ENCODE assay signal across 23 cellular contexts in the genomic region with DNA sequence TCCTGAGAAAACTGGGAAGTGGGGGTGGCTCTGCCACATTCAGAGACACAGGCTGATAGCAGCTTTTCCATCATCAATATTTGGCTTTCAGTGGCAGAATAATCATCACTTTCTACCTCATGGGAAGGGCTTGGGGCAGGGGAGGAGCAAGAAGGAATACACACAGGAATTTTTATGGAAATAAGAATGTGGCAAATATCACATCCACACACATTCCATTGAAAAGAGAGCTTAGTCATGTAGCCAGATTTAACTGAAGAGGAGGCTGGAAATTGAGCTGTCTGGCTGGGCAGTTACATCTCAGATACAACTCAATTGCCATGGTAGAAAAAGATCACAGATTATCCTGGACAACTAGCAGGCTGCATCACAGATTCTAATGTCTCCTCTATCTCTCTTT.
DNase-seq lines count a peak whose midpoint lies in the region; ATAC-seq and TF ChIP-seq lines count a peak whose summit lies in the region.
"Had no signal": no experiment of that assay in that cellular context is flagged by ENCODE, and none has a peak within 500 bp of the region (broad histone marks: within the 10 kb centered on the region; RNA-seq: fewer than 3 reads in every experiment).

No MANE protein-coding gene starts in this region.

- H3K9ac ChIP-seq in PC-3 (ENCODE audit: low read length) (no peak overlapping the region), skeletal muscle satellite cell (ENCODE audit: low read depth, low read length) (peak overlapping the region; percentile 27)

- no peaks in the 10 kb centered on the region for H3F3A ChIP-seq in PC-3 (ENCODE audit: low read length, unreplicated experiment)

- H3K4me1 ChIP-seq in PC-3 (ENCODE audit: insufficient read depth, low read length), result no peaks in the 10 kb centered on the region
- no peaks in the 10 kb centered on the region for H3K4me1 ChIP-seq in foreskin keratinocyte
- H3K4me1 ChIP-seq in skeletal muscle satellite cell (ENCODE audit: control insufficient read depth, insufficient read depth, low read length), result peaks cover 14% of the 10 kb centered on the region
- H3K4me1 ChIP-seq: body of pancreas, uterus had no signal

- POLR2A ChIA-PET in PC-3 (lab: Charles Lee; ENCODE audit: unreplicated experiment), result no interaction called here

- H3K9me3 Mint-ChIP-seq in stimulated activated effector memory CD8-positive, alpha-beta T cell treated with anti-CD3 and anti-CD28 coated beads, Interleukin-12 subunit alpha, Interleukin-12 subunit beta, amount 100 ng/mL, for 72 hours, result peaks cover 29% of the 10 kb centered on the region
- peaks cover 14% of the 10 kb centered on the region for H3K9me3 Mint-ChIP-seq in activated T-cell treated with anti-CD3 and anti-CD28 coated beads, Interleukin-2, amount 50 U/mL, for 24 hours

- no peaks in the 10 kb centered on the region for H3K9me2 ChIP-seq in PC-3 (replicated peaks; ENCODE audit: low read length)

- H3K79me2 ChIP-seq in PC-3 (ENCODE audit: low read length), result no peaks in the 10 kb centered on the region

- no peak overlapping the region for H3K4me3 Mint-ChIP-seq in stimulated activated effector memory CD8-positive, alpha-beta T cell treated with anti-CD3 and anti-CD28 coated beads, Interleukin-12 subunit alpha, Interleukin-12 subunit beta, amount 100 ng/mL, for 72 hours
- no peak overlapping the region for H3K4me3 Mint-ChIP-seq in activated T-cell treated with anti-CD3 and anti-CD28 coated beads, Interleukin-2, amount 50 U/mL, for 24 hours
- H3K4me3 Mint-ChIP-seq: activated CD4-positive, alpha-beta memory T cell treated with anti-CD3 and anti-CD28 coated beads for 36 hours; activated naive CD4-positive, alpha-beta T cell treated with anti-CD3 and anti-CD28 coated beads, Interleukin-2, amount 10 ng/mL, durations not matched to agents 7 days and 5 days; B cell had no signal

- TF ChIP-seq CTCF in PC-3 (conservative IDR thresholded peaks at IDR 0.05; ENCODE audit: low read depth, low read length) (no peak), foreskin keratinocyte (conservative IDR thresholded peaks at IDR 0.05) (no peak)

- H3K36me3 Mint-ChIP-seq in stimulated activated effector memory CD8-positive, alpha-beta T cell treated with anti-CD3 and anti-CD28 coated beads, Interleukin-12 subunit alpha, Interleukin-12 subunit beta, amount 100 ng/mL, for 72 hours, result no peaks in the 10 kb centered on the region
- no peaks in the 10 kb centered on the region for H3K36me3 Mint-ChIP-seq in activated T-cell treated with anti-CD3 and anti-CD28 coated beads, Interleukin-2, amount 50 U/mL, for 24 hours (ENCODE audit: low read depth)
- H3K36me3 Mint-ChIP-seq: activated CD4-positive, alpha-beta memory T cell treated with anti-CD3 and anti-CD28 coated beads for 36 hours; activated naive CD4-positive, alpha-beta T cell treated with anti-CD3 and anti-CD28 coated beads, Interleukin-2, amount 10 ng/mL, durations not matched to agents 7 days and 5 days had no signal

- no peak overlapping the region for H3K4me3 ChIP-seq in PC-3 (ENCODE audit: low read length)
- H3K4me3 ChIP-seq in skeletal muscle satellite cell (ENCODE audit: low read length), result no peak overlapping the region
- H3K4me3 ChIP-seq: body of pancreas, K562, uterus had no signal

- no peaks in the 10 kb centered on the region for H3K36me3 ChIP-seq in PC-3 (ENCODE audit: low read depth, low read length)
- no peaks in the 10 kb centered on the region for H3K36me3 ChIP-seq in skeletal muscle satellite cell (ENCODE audit: insufficient read depth, low read length)
- H3K36me3 ChIP-seq: uterus had no signal

- no peaks in the 10 kb centered on the region for H3K27me3 Mint-ChIP-seq in activated T-cell treated with anti-CD3 and anti-CD28 coated beads, Interleukin-2, amount 50 U/mL, for 24 hours
- H3K27me3 Mint-ChIP-seq: activated CD4-positive, alpha-beta memory T cell treated with anti-CD3 and anti-CD28 coated beads for 36 hours; activated naive CD4-positive, alpha-beta T cell treated with anti-CD3 and anti-CD28 coated beads, Interleukin-2, amount 10 ng/mL, durations not matched to agents 7 days and 5 days; B cell had no signal

- DNase-seq in GM04503 (ENCODE audit: low read depth), result peak; percentile 16
- DNase-seq in PC-3, result peak; percentile 47
- peak; percentile 16 to 43 for DNase-seq in foreskin keratinocyte
- no peak for DNase-seq in stimulated activated effector memory CD8-positive, alpha-beta T cell treated with anti-CD3 and anti-CD28 coated beads, Interleukin-12 subunit alpha, Interleukin-12 subunit beta, amount 100 ng/mL, for 72 hours (ENCODE audit: low spot score in 2 of 2)
- DNase-seq in activated T-cell treated with anti-CD3 and anti-CD28 coated beads, Interleukin-2, amount 50 U/mL, for 24 hours, result no peak
- no peak for DNase-seq in midbrain (lab: John Stamatoyannopoulos, UW)
- DNase-seq: activated CD4-positive, alpha-beta memory T cell treated with anti-CD3 and anti-CD28 coated beads for 36 hours; activated naive CD4-positive, alpha-beta T cell treated with anti-CD3 and anti-CD28 coated beads, Interleukin-2, amount 10 ng/mL, durations not matched to agents 7 days and 5 days; activated T-cell treated with anti-CD3 and anti-CD28 coated beads, Interleukin-2, amount 50 U/mL, for 1 hour; body of pancreas; Calu3; cortex of kidney; foreskin melanocyte; NCI-H2081; NCI-H524; nucleus accumbens; SHP77; stimulated activated CD4-positive, alpha-beta T cell treated with anti-CD3 and anti-CD28 coated beads, Interleukin-4, amount 100 ng/mL, for 24 hours; uterus had no signal

- BruUV-seq in PC-3 (replicated peaks; lab: Mats Ljungman, UMichigan), result no TSS peak

- H3K9me3 ChIP-seq in PC-3 (ENCODE audit: low read length) (no peaks in the 10 kb centered on the region), skeletal muscle satellite cell (replicated peaks; ENCODE audit: low read length) (no peaks in the 10 kb centered on the region)
- H3K9me3 ChIP-seq: body of pancreas, uterus had no signal

- H3K4me2 ChIP-seq in PC-3 (ENCODE audit: low read length), result no peak overlapping the region
- H3K4me2 ChIP-seq in skeletal muscle satellite cell (ENCODE audit: low read length), result peak overlapping the region; percentile 8

- no peak overlapping the region for H3K27ac ChIP-seq in PC-3 (ENCODE audit: low read length)
- no peak overlapping the region for H3K27ac ChIP-seq in foreskin keratinocyte
- H3K27ac ChIP-seq: body of pancreas, uterus had no signal

- H3K27me3 ChIP-seq in PC-3 (ENCODE audit: low read length) (no peaks in the 10 kb centered on the region), foreskin keratinocyte (no peaks in the 10 kb centered on the region), skeletal muscle satellite cell (ENCODE audit: control insufficient read depth, insufficient read depth, low read length) (no peaks in the 10 kb centered on the region)
- H3K27me3 ChIP-seq: body of pancreas, uterus had no signal

- H3K4me1 Mint-ChIP-seq in stimulated activated effector memory CD8-positive, alpha-beta T cell treated with anti-CD3 and anti-CD28 coated beads, Interleukin-12 subunit alpha, Interleukin-12 subunit beta, amount 100 ng/mL, for 72 hours, result no peaks in the 10 kb centered on the region
- no peaks in the 10 kb centered on the region for H3K4me1 Mint-ChIP-seq in activated T-cell treated with anti-CD3 and anti-CD28 coated beads, Interleukin-2, amount 50 U/mL, for 24 hours (ENCODE audit: low read depth)
- H3K4me1 Mint-ChIP-seq: activated naive CD4-positive, alpha-beta T cell treated with anti-CD3 and anti-CD28 coated beads, Interleukin-2, amount 10 ng/mL, durations not matched to agents 7 days and 5 days; B cell had no signal

- intact Hi-C loops in PC-3 (cut with micrococcal nuclease), result no loop called here

- H2AFZ ChIP-seq in PC-3 (ENCODE audit: low read length), result no peak overlapping the region

- no peak overlapping the region for H3K27ac Mint-ChIP-seq in stimulated activated effector memory CD8-positive, alpha-beta T cell treated with anti-CD3 and anti-CD28 coated beads, Interleukin-12 subunit alpha, Interleukin-12 subunit beta, amount 100 ng/mL, for 72 hours
- no peak overlapping the region for H3K27ac Mint-ChIP-seq in activated T-cell treated with anti-CD3 and anti-CD28 coated beads, Interleukin-2, amount 50 U/mL, for 24 hours
- H3K27ac Mint-ChIP-seq: activated CD4-positive, alpha-beta memory T cell treated with anti-CD3 and anti-CD28 coated beads for 36 hours; activated naive CD4-positive, alpha-beta T cell treated with anti-CD3 and anti-CD28 coated beads, Interleukin-2, amount 10 ng/mL, durations not matched to agents 7 days and 5 days; B cell had no signal

- CTCF ChIA-PET in PC-3 (lab: Charles Lee), result interaction anchor here (0.6 kb wide), 1 partner anchor 11 kb away, joined by 3 read pairs; no protein-coding TSS in a partner anchor

- no peaks in the 10 kb centered on the region for H4K20me1 ChIP-seq in PC-3 (ENCODE audit: low read length)

- ATAC-seq in PC-3 (peak; percentile 63), foreskin keratinocyte (no peak), HG03432 (IDR thresholded peaks at IDR 0.05; ENCODE audit: unreplicated experiment) (no peak)
- no peak for ATAC-seq in stimulated activated effector memory CD8-positive, alpha-beta T cell treated with anti-CD3 and anti-CD28 coated beads, Interleukin-12 subunit alpha, Interleukin-12 subunit beta, amount 100 ng/mL, for 72 hours
- ATAC-seq: body of pancreas, K562 had no signal

Comparison
In these comparisons a context has a peak if more than half of its experiments do, and no peak if none do; other contexts are left out.
1. DNase-seq: peak in GM04503 (single experiment), PC-3 (single experiment) and foreskin keratinocyte (2 of 2); none in stimulated activated effector memory CD8-positive, alpha-beta T cell treated with anti-CD3 and anti-CD28 coated beads, Interleukin-12 subunit alpha, Interleukin-12 subunit beta, amount 100 ng/mL, for 72 hours (0 of 2), activated T-cell treated with anti-CD3 and anti-CD28 coated beads, Interleukin-2, amount 50 U/mL, for 24 hours (single experiment) and midbrain (single experiment).